Comparison of ENCODE assay signal across 8 cellular contexts in the genomic region with DNA sequence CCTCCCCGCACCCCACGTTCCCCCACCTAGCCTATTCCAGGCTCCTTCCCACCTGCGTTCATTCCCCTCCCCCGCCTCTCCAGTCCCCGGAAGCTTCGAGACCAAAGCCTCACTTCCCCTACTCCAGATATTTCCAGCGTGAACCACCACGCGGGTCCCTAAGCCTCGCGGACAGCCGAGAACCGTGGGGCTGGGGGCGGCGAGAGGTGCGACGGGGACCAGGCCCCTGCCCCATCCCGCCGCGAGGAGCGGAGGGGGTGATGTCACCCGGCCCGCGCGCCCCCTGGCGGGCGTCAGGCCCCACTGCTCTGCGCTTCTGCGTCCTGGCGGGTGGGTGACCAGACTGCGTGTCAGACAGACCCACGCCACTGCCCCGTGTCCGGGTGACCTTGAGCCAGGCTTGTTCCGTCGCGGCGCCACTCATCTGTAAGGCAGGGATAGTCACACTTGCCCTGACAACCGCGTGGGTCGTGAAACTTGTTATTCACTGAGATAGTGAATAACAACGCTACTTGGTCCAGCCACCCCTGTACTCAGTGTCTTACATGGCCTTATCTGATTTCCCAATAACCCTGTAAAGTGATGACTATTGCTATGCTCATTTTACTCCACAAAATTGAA. TPM values are rescaled to one million over a fixed set of nuclear protein-coding genes. Genes with fewer than 3 reads are reported as not detected.
DNase-seq lines count a peak whose midpoint lies in the region; ATAC-seq and TF ChIP-seq lines count a peak whose summit lies in the region.

No MANE protein-coding gene starts in this region.

- POLR2A ChIA-PET in T-cell (lab: Charles Lee): interaction anchor here in 1 of 2 donors (0.8 to 0.9 kb wide), 2 partner anchors 9 to 14 kb away, joined by 3 to 7 read pairs; a partner anchor contains a TSS

- intact Hi-C loops in adrenal gland (cut with DNase I): loop anchor here (2.0 to 10.0 kb wide), 3 partner anchors 65 to 143 kb away; no protein-coding TSS in a partner anchor
- intact Hi-C loops in left ventricle myocardium superior (cut with micrococcal nuclease): loop anchor here (2.0 kb wide), 1 partner anchor 65 kb away; no protein-coding TSS in a partner anchor
- intact Hi-C loops in uterus (cut with DNase I; ENCODE audit: low total_unique reads): loop anchor here (10.0 kb wide), 1 partner anchor 63 kb away; no protein-coding TSS in a partner anchor

- ATAC-seq in GM21717 (IDR thresholded peaks at IDR 0.05; ENCODE audit: unreplicated experiment): peak; percentile 75
- peak; percentile 93 to 95 (median 94) for ATAC-seq in T-cell (replicated peaks in 1 of 4)
- ATAC-seq in left ventricle myocardium superior: peak; percentile 75

- TF ChIP-seq POLR2A in adrenal gland (IDR thresholded peaks at IDR 0.05) (peak; percentile 16 to 39), uterus (IDR thresholded peaks at IDR 0.05) (peak; percentile 6 to 50)

- H3K4me1 ChIP-seq in ES-I3 (ENCODE audit: insufficient read depth, low read length) (peaks cover 25% of the 10 kb centered on the region), Karpas-422 (ENCODE audit: low read length) (peaks cover 16% of the 10 kb centered on the region), adrenal gland (replicated peaks in 1 of 2) (peaks cover 27 to 32% of the 10 kb centered on the region in 2 donors), uterus (peaks cover 16 to 35% of the 10 kb centered on the region in 2 donors)

- CTCF ChIA-PET in T-cell (lab: Charles Lee): interaction anchor here (0.5 to 2.1 kb wide), 6 partner anchors 9 to 781 kb away, joined by 3 to 9 read pairs (median 4); a partner anchor contains a TSS

- DNase-seq in Karpas-422 (peak; percentile 89), T-cell (peak; percentile 25 to 79 (median 70)), adrenal gland (peak; percentile 85 to 94 (median 90)), left ventricle myocardium superior (peak; percentile 90), progenitor cell of endocrine pancreas (ENCODE audit: low spot score, unreplicated experiment) (peak; percentile 73), uterus (peak; percentile 79 to 85)

- H3K27me3 Mint-ChIP-seq in T-cell (no peaks in the 10 kb centered on the region), progenitor cell of endocrine pancreas (peaks cover 9% of the 10 kb centered on the region)

- peak overlapping the region; percentile 79 for H3K4me2 ChIP-seq in Karpas-422 (ENCODE audit: low read depth, low read length, poor library complexity, severe bottlenecking)

- no peaks in the 10 kb centered on the region for H3K9me2 ChIP-seq in Karpas-422 (replicated peaks; ENCODE audit: insufficient read depth, low read length)

- H3K4me3 ChIP-seq in Karpas-422 (ENCODE audit: low read length) (peak overlapping the region; percentile 66), adrenal gland (peak overlapping the region in 3 of 4 donors; percentile 41 to 72 (median 61)), uterus (peak overlapping the region; percentile 57 to 71)

- H3K36me3 Mint-ChIP-seq in T-cell (no peaks in the 10 kb centered on the region), progenitor cell of endocrine pancreas (ENCODE audit: insufficient read depth) (peaks cover under 1% of the 10 kb centered on the region)

- H3K9ac ChIP-seq in ES-I3 (ENCODE audit: low read depth, low read length): peak overlapping the region; percentile 60
- H3K9ac ChIP-seq in Karpas-422 (ENCODE audit: low read length): peak overlapping the region; percentile 72

- no peak overlapping the region for H3K27ac ChIP-seq in Karpas-422 (ENCODE audit: low read length)
- H3K27ac ChIP-seq in adrenal gland: peak overlapping the region; percentile 93 to 98 (median 97)
- H3K27ac ChIP-seq in uterus: peak overlapping the region; percentile 97 to 99

- H3K4me1 Mint-ChIP-seq in T-cell (peaks cover 8 to 10% (median 8%) of the 10 kb centered on the region in 3 donors), progenitor cell of endocrine pancreas (ENCODE audit: low read depth) (peaks cover 10% of the 10 kb centered on the region)

- H2AFZ ChIP-seq in Karpas-422 (ENCODE audit: low read length): peak overlapping the region; percentile 85

- H3K36me3 ChIP-seq in ES-I3 (ENCODE audit: insufficient read depth, low read length) (0 out of 2 replicates have a peak, but pooled peaks cover 6% of the 10 kb centered on the region), Karpas-422 (ENCODE audit: insufficient read depth, low read length) (no peaks in the 10 kb centered on the region; the same call in 1 of the 2 replicates), adrenal gland (replicated peaks in 1 of 2) (peaks cover 0 to 4% of the 10 kb centered on the region in 2 donors), uterus (no peaks in the 10 kb centered on the region)

- H3K4me3 Mint-ChIP-seq in T-cell (peak overlapping the region; percentile 81 to 87 (median 87)), progenitor cell of endocrine pancreas (ENCODE audit: low read depth) (peak overlapping the region; percentile 81)

- 1 to 2% (median 1%) methylated on average over 17 to 42 of the region's 42 CpGs for WGBS in adrenal gland, 4 donors

- H3K9me3 Mint-ChIP-seq in T-cell (no peaks in the 10 kb centered on the region), progenitor cell of endocrine pancreas (ENCODE audit: low read depth) (no peaks in the 10 kb centered on the region)

- no peaks in the 10 kb centered on the region for H4K20me1 ChIP-seq in Karpas-422 (ENCODE audit: insufficient read depth, low read depth, low read length)

- H3K27me3 ChIP-seq in Karpas-422 (ENCODE audit: low read length) (no peaks in the 10 kb centered on the region), adrenal gland (no peaks in the 10 kb centered on the region), uterus (no peaks in the 10 kb centered on the region)

- TF ChIP-seq CTCF in adrenal gland (IDR thresholded peaks at IDR 0.05) (peak; percentile 94 to 99 (median 97)), progenitor cell of endocrine pancreas (IDR thresholded peaks at IDR 0.05; ENCODE audit: unreplicated experiment) (peak; percentile 99), uterus (IDR thresholded peaks at IDR 0.05) (peak; percentile 92 to 99 (median 97))

- H3K79me2 ChIP-seq in Karpas-422 (ENCODE audit: low read length): no peaks in the 10 kb centered on the region

- H3K27ac Mint-ChIP-seq in T-cell (peak overlapping the region; percentile 82 to 92), progenitor cell of endocrine pancreas (peak overlapping the region; percentile 96)

- H3K9me3 ChIP-seq in ES-I3 (ENCODE audit: control insufficient read depth, insufficient read depth, low read length) (no peaks in the 10 kb centered on the region), Karpas-422 (ENCODE audit: low read length) (no peaks in the 10 kb centered on the region), adrenal gland (replicated peaks in 1 of 3) (no peaks in the 10 kb centered on the region), uterus (no peaks in the 10 kb centered on the region)

RNA-seq across cellular contexts. Expression of a gene that starts 9.0 kb away (rescaled TPM):
- 474 and 539 TPM in 2 replicates for total RNA-seq in Karpas-422 (2014; rRNA removed; shearing (Covaris generic); ENCODE audit: low replicate concordance)
- total RNA-seq in T-cell: 100 to 1,000 TPM; 394 to 454 (median 404) TPM
- 1,000 to 10,000 TPM in 3 of 8 donors, 100 to 1,000 TPM in 5; 692 to 1,293 (median 857) TPM for total RNA-seq in adrenal gland
- 1,000 to 10,000 TPM in 1 of 3 donors, 100 to 1,000 TPM in 2; 275 to 2,249 (median 420) TPM for polyA plus RNA-seq in adrenal gland
- total RNA-seq in left ventricle myocardium superior: 873 TPM
- total RNA-seq in progenitor cell of endocrine pancreas: 1,214 and 1,216 TPM in 2 replicates
- 100 to 1,000 TPM; 336 to 897 (median 564) TPM for total RNA-seq in uterus

RNA-seq across cellular contexts. Expression of a gene that starts 14.5 kb away (rescaled TPM):
- total RNA-seq in Karpas-422 (2014; rRNA removed; shearing (Covaris generic); ENCODE audit: low replicate concordance): 26.9 and 29.3 TPM in 2 replicates
- total RNA-seq in T-cell (1 to 10 TPM; 1.3 to 8.0 (median 3.4) TPM), adrenal gland (100 to 1,000 TPM; 104 to 356 (median 186) TPM), left ventricle myocardium superior (217 TPM), progenitor cell of endocrine pancreas (24.1 and 26.2 TPM in 2 replicates), uterus (100 to 1,000 TPM in 2 of 4 donors, 10 to 100 TPM in 2; 29.9 to 150 (median 95.1) TPM)
- polyA plus RNA-seq in adrenal gland: 100 to 1,000 TPM in 2 of 3 donors, 10 to 100 TPM in 1; 51.9 to 113 (median 108) TPM

RNA-seq across cellular contexts. Expression of a gene that starts 19.4 kb away (rescaled TPM):
- 30.0 and 49.9 TPM in 2 replicates for total RNA-seq in Karpas-422 (2014; rRNA removed; shearing (Covaris generic); ENCODE audit: low replicate concordance)
- total RNA-seq in T-cell: 10 to 100 TPM; 14.6 to 21.8 (median 20.3) TPM
- 10 to 100 TPM; 48.5 to 79.8 (median 63.5) TPM for total RNA-seq in adrenal gland
- polyA plus RNA-seq in adrenal gland: 10 to 100 TPM; 12.7 to 37.5 (median 19.3) TPM
- total RNA-seq in left ventricle myocardium superior: 20.0 TPM
- 45.9 and 50.3 TPM in 2 replicates for total RNA-seq in progenitor cell of endocrine pancreas
- 10 to 100 TPM in 3 of 4 donors, 1 to 10 TPM in 1; 5.9 to 39.5 (median 28.5) TPM for total RNA-seq in uterus

RNA-seq across cellular contexts. Expression of a gene that starts 21.2 kb away (rescaled TPM):
- total RNA-seq in Karpas-422 (2014; rRNA removed; shearing (Covaris generic); ENCODE audit: low replicate concordance): not detected in 2 replicates
- total RNA-seq in T-cell: not detected
- under 1 TPM in 1 of 8 donors, not detected in 7; 0.39 TPM for total RNA-seq in adrenal gland
- polyA plus RNA-seq in adrenal gland: under 1 TPM in 1 of 3 donors, not detected in 2; 0.94 TPM
- total RNA-seq in left ventricle myocardium superior: 0.67 TPM
- total RNA-seq in progenitor cell of endocrine pancreas: not detected in 2 replicates
- total RNA-seq in uterus: not detected

RNA-seq across cellular contexts. Expression of a gene that starts 27.4 kb away (rescaled TPM):
- total RNA-seq in Karpas-422 (2014; rRNA removed; shearing (Covaris generic); ENCODE audit: low replicate concordance): 22.2 and 26.1 TPM in 2 replicates
- total RNA-seq in T-cell (10 to 100 TPM in 4 of 5 donors, 1 to 10 TPM in 1; 9.9 to 35.0 (median 13.6) TPM), adrenal gland (10 to 100 TPM in 5 of 8 donors, 1 to 10 TPM in 3; 4.8 to 31.2 (median 10.5) TPM), left ventricle myocardium superior (3.1 TPM), progenitor cell of endocrine pancreas (7.1 TPM in 2 replicates), uterus (1 to 10 TPM; 1.3 to 5.9 (median 2.8) TPM)
- 10 to 100 TPM in 2 of 3 donors, 1 to 10 TPM in 1; 5.8 to 17.0 (median 10.5) TPM for polyA plus RNA-seq in adrenal gland
